Comparison of ENCODE assay signal across 8 cellular contexts in genomic region chr20:48635791-48636267, GRCh38.
DNase-seq lines count a peak whose midpoint lies in the region; ATAC-seq, FAIRE-seq and TF ChIP-seq lines count a peak whose summit lies in the region.

No MANE protein-coding gene starts in this region.

- H3K36me3 ChIP-seq in NT2/D1 (ENCODE audit: insufficient read depth, insufficient read length, low read length) = peaks cover 32% of the 10 kb centered on the region
- no peaks in the 10 kb centered on the region for H3K36me3 ChIP-seq in testis (ENCODE audit: low read depth, missing control alignments)

- no peak for FAIRE-seq in GM19239 (lab: Jason Lieb, UNC)

- DNase-seq in AG09319 (ENCODE audit: extremely low read depth, low read depth) (no peak), GM19239 (ENCODE audit: insufficient read length, low spot score) (peak; percentile 61), NT2/D1 (ENCODE audit: low read depth, low spot score) (peak; percentile 48), activated T-cell treated with anti-CD3 and anti-CD28 coated beads for 1 hour (ENCODE audit: low read depth) (peak; percentile 54), erythroblast (lab: John Stamatoyannopoulos, UW) (peak; percentile 48 to 71), testis (peak; percentile 77)

- H3K27me3 ChIP-seq in NT2/D1 (ENCODE audit: insufficient read depth, insufficient read length) (no peaks in the 10 kb centered on the region), testis (no peaks in the 10 kb centered on the region)

- no peak overlapping the region for H3K4me3 Mint-ChIP-seq in nephron

- no peak overlapping the region for H3K27ac Mint-ChIP-seq in nephron

- WGBS in testis, 2 donors = 39 to 40% methylated on average over 5 of the region's 5 CpGs

- intact Hi-C loops in testis (cut with DNase I; ENCODE audit: low total_unique reads) = no loop called here

- H3K27me3 Mint-ChIP-seq in nephron (ENCODE audit: low read depth) = no peaks in the 10 kb centered on the region

- TF ChIP-seq CTCF in AG09319 (IDR thresholded peaks at IDR 0.05; ENCODE audit: low read depth, low read length) (peak; percentile 90), nephron (IDR thresholded peaks at IDR 0.05; ENCODE audit: unreplicated experiment in 3 of 3) (peak; percentile 69 to 78 (median 70)), testis (IDR thresholded peaks at IDR 0.05) (peak; percentile 41 to 71 (median 69))

- no peak for ATAC-seq in HG02970 (IDR thresholded peaks at IDR 0.05; ENCODE audit: low FRiP score, unreplicated experiment)

- H3K9me3 ChIP-seq in NT2/D1 (ENCODE audit: insufficient read depth, low read length) (no peaks in the 10 kb centered on the region), testis (no peaks in the 10 kb centered on the region)

- peaks cover 11% of the 10 kb centered on the region for H3K4me1 Mint-ChIP-seq in nephron

- H3K4me3 ChIP-seq in NT2/D1 (ENCODE audit: insufficient read length, low read depth) (no peak overlapping the region), testis (no peak overlapping the region)

- H3K27ac ChIP-seq in testis = no peak overlapping the region

- H3K36me3 Mint-ChIP-seq in nephron (ENCODE audit: low read depth) = peaks cover 11% of the 10 kb centered on the region

- no peak overlapping the region for H3K9ac ChIP-seq in NT2/D1 (ENCODE audit: insufficient read length, low read depth)

- TF ChIP-seq POLR2A in erythroblast (IDR thresholded peaks at IDR 0.05; ENCODE audit: low read length) = no peak
- TF ChIP-seq POLR2A in testis (IDR thresholded peaks at IDR 0.05) = no peak

- H3K9me3 Mint-ChIP-seq in nephron = no peaks in the 10 kb centered on the region

- H3K4me1 ChIP-seq in NT2/D1 (ENCODE audit: insufficient read depth, insufficient read length) (peaks cover 3% of the 10 kb centered on the region), testis (no peaks in the 10 kb centered on the region)
